1 cellular context compared by ENCODE assay signal in genomic region chr7:101974365-101974764, GRCh38.
TF ChIP-seq lines count a peak whose summit lies in the region.

No MANE protein-coding gene starts in this region.

TF ChIP-seq in WTC11, 78 proteins besides CTCF, POLR2A, EP300 and RAD21 (continued from another document):
- TF ChIP-seq STAT6 (CRISPR knock-in tag; conservative IDR thresholded peaks at IDR 0.05; ENCODE audit: low read depth) = no peak
- no peak for TF ChIP-seq MYBL2 (CRISPR knock-in tag; IDR thresholded peaks at IDR 0.05)
- no peak for TF ChIP-seq GRHL2 (CRISPR knock-in tag; IDR thresholded peaks at IDR 0.05; ENCODE audit: insufficient replicate concordance, severe bottlenecking)
- TF ChIP-seq MLX (CRISPR knock-in tag; IDR thresholded peaks at IDR 0.05) = no peak
- TF ChIP-seq, protein P1, sequence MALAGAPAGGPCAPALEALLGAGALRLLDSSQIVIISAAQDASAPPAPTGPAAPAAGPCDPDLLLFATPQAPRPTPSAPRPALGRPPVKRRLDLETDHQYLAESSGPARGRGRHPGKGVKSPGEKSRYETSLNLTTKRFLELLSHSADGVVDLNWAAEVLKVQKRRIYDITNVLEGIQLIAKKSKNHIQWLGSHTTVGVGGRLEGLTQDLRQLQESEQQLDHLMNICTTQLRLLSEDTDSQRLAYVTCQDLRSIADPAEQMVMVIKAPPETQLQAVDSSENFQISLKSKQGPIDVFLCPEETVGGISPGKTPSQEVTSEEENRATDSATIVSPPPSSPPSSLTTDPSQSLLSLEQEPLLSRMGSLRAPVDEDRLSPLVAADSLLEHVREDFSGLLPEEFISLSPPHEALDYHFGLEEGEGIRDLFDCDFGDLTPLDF (CRISPR knock-in tag; IDR thresholded peaks at IDR 0.05) = no peak
- TF ChIP-seq, protein P2, sequence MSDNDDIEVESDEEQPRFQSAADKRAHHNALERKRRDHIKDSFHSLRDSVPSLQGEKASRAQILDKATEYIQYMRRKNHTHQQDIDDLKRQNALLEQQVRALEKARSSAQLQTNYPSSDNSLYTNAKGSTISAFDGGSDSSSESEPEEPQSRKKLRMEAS (CRISPR knock-in tag; IDR thresholded peaks at IDR 0.05) = no peak
- TF ChIP-seq SMAD4 (CRISPR knock-in tag; IDR thresholded peaks at IDR 0.05) = no peak
- no peak for TF ChIP-seq JUN (CRISPR knock-in tag; IDR thresholded peaks at IDR 0.05)
